In genomic region chr15:67869700-67870099, GRCh38 we compare ENCODE assay signal across 27 cellular contexts. TPM values are rescaled to one million over a fixed set of nuclear protein-coding genes. Genes with fewer than 3 reads are reported as not detected.
A peak's percentile ranks its signal among the peaks of the same experiment; 100 is the strongest.
DNase-seq lines count a peak whose midpoint lies in the region; ATAC-seq, FAIRE-seq and TF ChIP-seq lines count a peak whose summit lies in the region.
"Had no signal": no experiment of that assay in that cellular context is flagged by ENCODE, and none has a peak within 500 bp of the region (broad histone marks: within the 10 kb centered on the region; RNA-seq: fewer than 3 reads in every experiment).

No MANE protein-coding gene starts in this region.

- no peak for TF ChIP-seq RAD21 in GM12878 (IDR thresholded peaks at IDR 0.05; ENCODE audit: insufficient read depth, low read depth, low read length)

- no peaks in the 10 kb centered on the region for H3K36me3 Mint-ChIP-seq in activated naive CD4-positive, alpha-beta T cell treated with anti-CD3 and anti-CD28 coated beads for 36 hours (ENCODE audit: low read depth)
- H3K36me3 Mint-ChIP-seq: CD4-positive, CD25-positive, alpha-beta regulatory T cell had no signal

- DNase-seq in activated naive CD4-positive, alpha-beta T cell treated with Interleukin-2 at 50 U/mL for 16 hours: peak; percentile 6
- no peak for DNase-seq in activated naive CD4-positive, alpha-beta T cell treated with anti-CD3 and anti-CD28 coated beads for 36 hours
- peak; percentile 37 for DNase-seq in GM06990 (ENCODE audit: extremely low read depth, insufficient read length)
- DNase-seq in GM12865 (ENCODE audit: low read depth): peak; percentile 62
- DNase-seq in GM12878 (ENCODE audit: low read depth, low spot score): no peak
- no peak for DNase-seq in NCI-H2196 treated with DMSO at 0.1 percent for 48 hours (lab: John Stamatoyannopoulos, UW; ENCODE audit: unreplicated experiment)
- no peak for DNase-seq in NCI-H2029 (lab: John Stamatoyannopoulos, UW)
- DNase-seq: ACHN; BE2C; C1 segment of cervical spinal cord; CD4-positive, CD25-positive, alpha-beta regulatory T cell; CD8-positive, alpha-beta memory T cell; COR-L47; DMS 273 treated with DMSO at 0.1 percent for 48 hours; DMS53; DND-41; EL; GM23248; IMR-90 had no signal

- TF ChIP-seq EP300 in GM12878 (IDR thresholded peaks at IDR 0.05; ENCODE audit: borderline replicate concordance in 1 of 2, control insufficient read depth in 1 of 2, low read depth in 2 of 2, low read length in 2 of 2): no peak

- intact Hi-C loops in activated naive CD4-positive, alpha-beta T cell treated with anti-CD3 and anti-CD28 coated beads for 36 hours (cut with micrococcal nuclease): loop anchor here (10.0 kb wide), 1 partner anchor 435 kb away; no protein-coding TSS in a partner anchor
- intact Hi-C loops in GM12878 (cut with micrococcal nuclease; ENCODE audit: unreplicated experiment): no loop called here

- POLR2A ChIA-PET in GM12878 (lab: Charles Lee): interaction anchor here (0.6 kb wide), 1 partner anchor 29 kb away, joined by 5 read pairs; no protein-coding TSS in a partner anchor

- H3K9me3 Mint-ChIP-seq in activated naive CD4-positive, alpha-beta T cell treated with anti-CD3 and anti-CD28 coated beads for 36 hours: peaks cover 17% of the 10 kb centered on the region

- BruUV-seq in GM12878 (replicated peaks; lab: Mats Ljungman, UMichigan): no TSS peak

- no peak for TF ChIP-seq POLR2A in GM12878 (IDR thresholded peaks at IDR 0.05; ENCODE audit: low read depth, low read length)

- H3K27ac Mint-ChIP-seq in activated naive CD4-positive, alpha-beta T cell treated with anti-CD3 and anti-CD28 coated beads for 36 hours: no peak overlapping the region
- H3K27ac Mint-ChIP-seq: CD4-positive, CD25-positive, alpha-beta regulatory T cell had no signal

- SMC1A ChIA-PET in GM12878 (lab: Charles Lee; ENCODE audit: uncharacterized antibody, unreplicated experiment): interaction anchor here (0.6 kb wide), 1 partner anchor 332 kb away, joined by 3 read pairs; no protein-coding TSS in a partner anchor

- no peak for TF ChIP-seq CTCF in GM06990 (IDR thresholded peaks at IDR 0.05; ENCODE audit: insufficient read depth, low read length, poor library complexity, severe bottlenecking)
- no peak for TF ChIP-seq CTCF in GM12865 (IDR thresholded peaks at IDR 0.05; ENCODE audit: insufficient read depth, low read depth, low read length, missing control alignments)
- no peak for TF ChIP-seq CTCF in GM12878 (IDR thresholded peaks at IDR 0.05 in 2 of 3, conservative IDR thresholded peaks at IDR 0.05 in 1 of 3; ENCODE audit: control insufficient read depth in 2 of 3, extremely low read depth in 1 of 3, insufficient read depth in 1 of 3, low read depth in 3 of 3, low read length in 3 of 3)

- FAIRE-seq in GM12878 (lab: Jason Lieb, UNC): peak; percentile 23
- FAIRE-seq: A204.1, GM19239, HTR-8/SVneo, K562 had no signal

- H3K36me3 ChIP-seq in GM06990 (ENCODE audit: control insufficient read depth, insufficient read depth, low read length) (no peaks in the 10 kb centered on the region), GM12878 (ENCODE audit: control insufficient read depth in 2 of 2, insufficient read depth in 2 of 2, low read length in 1 of 2) (no peaks in the 10 kb centered on the region)
- H3K36me3 ChIP-seq: BE2C, HAP-1 had no signal

- RAD21 ChIA-PET in GM12878 (lab: Charles Lee; ENCODE audit: unreplicated experiment): interaction anchor here (1.0 kb wide), 1 partner anchor 68 kb away, joined by 4 read pairs; no protein-coding TSS in a partner anchor

- H3K9ac ChIP-seq in GM12878 (ENCODE audit: control insufficient read depth, insufficient read depth, low read length): no peak overlapping the region
- H3K9ac ChIP-seq: GM23248 had no signal

- H3K9me3 ChIP-seq in GM12878 (replicated peaks; ENCODE audit: control insufficient read depth, insufficient read depth, low read length): peaks cover 13% of the 10 kb centered on the region; the same call in 2 of the 3 replicates

- no peak overlapping the region for H2AFZ ChIP-seq in GM12878 (ENCODE audit: control insufficient read depth, low read depth, low read length)
- H2AFZ ChIP-seq: GM23248 had no signal

- H3K27me3 ChIP-seq in GM06990 (replicated peaks; ENCODE audit: control insufficient read depth, insufficient read depth, low read length): no peaks in the 10 kb centered on the region
- H3K27me3 ChIP-seq in GM12878 (replicated peaks in 1 of 2; ENCODE audit: control insufficient read depth in 2 of 2, insufficient read depth in 2 of 2, low read length in 1 of 2): no peaks in the 10 kb centered on the region
- H3K27me3 ChIP-seq: BE2C had no signal

- WGBS in GM12878 (ENCODE audit: insufficient coverage, insufficient replicate concordance, low lambda C conversion rate, missing lambda C conversion rate): 0% methylated on average over 3 of the region's 3 CpGs

- CTCF ChIA-PET in activated naive CD4-positive, alpha-beta T cell treated with anti-CD3 and anti-CD28 coated beads for 36 hours (lab: Charles Lee): no interaction called here
- CTCF ChIA-PET in GM12878 (lab: Yijun Ruan, JAX): interaction anchor here (0.6 to 1.0 kb wide), 2 partner anchors 164 to 285 kb away, joined by 3 to 5 read pairs; no protein-coding TSS in a partner anchor

- no peaks in the 10 kb centered on the region for H3K79me2 ChIP-seq in GM12878 (ENCODE audit: control insufficient read depth, insufficient read depth, low read length)

- H3K4me1 Mint-ChIP-seq in activated naive CD4-positive, alpha-beta T cell treated with anti-CD3 and anti-CD28 coated beads for 36 hours (ENCODE audit: low read depth): peaks cover 3% of the 10 kb centered on the region
- H3K4me1 Mint-ChIP-seq: CD4-positive, CD25-positive, alpha-beta regulatory T cell; CD8-positive, alpha-beta memory T cell had no signal

- H3K4me3 ChIP-seq in GM06990 (replicated peaks; ENCODE audit: low read depth, low read length) (no peak overlapping the region), GM12865 (ENCODE audit: low read depth, low read length) (no peak overlapping the region), GM12878 (no peak overlapping the region)
- H3K4me3 ChIP-seq: GM23248, HAP-1, K562 had no signal

- no peak overlapping the region for H3K4me2 ChIP-seq in GM12878 (ENCODE audit: control insufficient read depth, insufficient read depth)

- peak; percentile 78 for ATAC-seq in GM12878
- no peak for ATAC-seq in GM18511 (IDR thresholded peaks at IDR 0.05; ENCODE audit: unreplicated experiment)
- ATAC-seq: K562 had no signal

- no peak overlapping the region for H3K4me3 Mint-ChIP-seq in activated naive CD4-positive, alpha-beta T cell treated with anti-CD3 and anti-CD28 coated beads for 36 hours
- H3K4me3 Mint-ChIP-seq: CD8-positive, alpha-beta memory T cell had no signal

- in situ Hi-C loops in GM12878 (cut with MboI): no loop called here

- H3K27ac ChIP-seq in GM12878 (ENCODE audit: control insufficient read depth, insufficient read depth): peak overlapping the region; percentile 50; the same call in 1 of the 2 replicates
- H3K27ac ChIP-seq: GM23248 had no signal

- H4K20me1 ChIP-seq in GM12878 (ENCODE audit: control insufficient read depth, insufficient read depth): no peaks in the 10 kb centered on the region

- H3K4me1 ChIP-seq in GM12878 (ENCODE audit: control insufficient read depth, insufficient read depth, low read length): no peaks in the 10 kb centered on the region
- H3K4me1 ChIP-seq: BE2C had no signal

- H3K27me3 Mint-ChIP-seq in activated naive CD4-positive, alpha-beta T cell treated with anti-CD3 and anti-CD28 coated beads for 36 hours (ENCODE audit: low read depth): peaks cover 3% of the 10 kb centered on the region

TF ChIP-seq in GM12878, 131 proteins besides CTCF, POLR2A, EP300 and RAD21 (continues in another document):
- TF ChIP-seq TCF12 (IDR thresholded peaks at IDR 0.05; ENCODE audit: low read depth, low read length) (0 out of 2 replicates have a peak, but pooled peaks have one; percentile 23), RELA (IDR thresholded peaks at IDR 0.05; ENCODE audit: borderline replicate concordance, partially characterized antibody) (peak; percentile 79)

RNA-seq across cellular contexts. Expression of gene RNU6-1, which starts 29.9 kb away (rescaled TPM):
- not detected for total RNA-seq in activated naive CD4-positive, alpha-beta T cell treated with anti-CD3 and anti-CD28 coated beads for 36 hours
- not detected in 2 replicates for total RNA-seq in GM12878 (2013; cell fraction: nucleolus; rRNA removed)
- total RNA-seq in GM12878 (2014; rRNA removed) (not detected in 2 replicates), GM12878 (2014; rRNA removed; fragmentation: Illumina TruSeq; extraction: Trizol) (not detected in 2 replicates), GM12878 (2021) (not detected in 2 replicates)
- not detected for polyA plus RNA-seq in GM12878 (2011; ENCODE audit: low read depth)
- polyA plus RNA-seq in GM12878 (2011; rRNA removed) (not detected in 2 replicates), GM12878 (2014; fragmentation: Illumina TruSeq; extraction: Trizol) (not detected in 2 replicates), GM12878 (2014; fragmentation: Nextera tagmentation; extraction: Ambion mirVana) (not detected), GM12878 (2014; rRNA removed) (not detected in 2 replicates), GM12878 (2016; fragmentation: Nextera tagmentation; extraction: Ambion mirVana) (not detected)
- polyA plus RNA-seq in GM12878 (2011; cell fraction: cytosol; rRNA removed): not detected in 2 replicates
- polyA plus RNA-seq in GM12878 (2011; cell fraction: nucleus; rRNA removed): not detected in 2 replicates
- polyA plus RNA-seq in GM12878 (2012): not detected in 2 replicates
- 1,322 TPM in 1 of 2 replicates, not detected in the other for polyA minus RNA-seq in GM12878 (2011; rRNA and poly(A)+ RNA removed)
- polyA minus RNA-seq in GM12878 (2011; cell fraction: cytosol; rRNA and poly(A)+ RNA removed): not detected in 2 replicates
- under 0.01 TPM in 1 of 2 replicates, not detected in the other for polyA minus RNA-seq in GM12878 (2011; cell fraction: nucleus; rRNA and poly(A)+ RNA removed)
- total RNA-seq: CD4-positive, CD25-positive, alpha-beta regulatory T cell; CD8-positive, alpha-beta memory T cell; G401; GM23248; H4; IMR-90; K562 had no signal
- polyA plus RNA-seq: CD4-positive, CD25-positive, alpha-beta regulatory T cell; CD8-positive, alpha-beta memory T cell; GM23248; IMR-90; K562 had no signal

RNA-seq across cellular contexts. Expression of gene SKOR1, which starts 44.4 kb away (rescaled TPM):
- total RNA-seq in activated naive CD4-positive, alpha-beta T cell treated with anti-CD3 and anti-CD28 coated beads for 36 hours: under 1 TPM; 0.07 to 0.15 TPM
- 2.0 and 2.2 TPM in 2 replicates for total RNA-seq in GM12878 (2013; cell fraction: nucleolus; rRNA removed)
- total RNA-seq in GM12878 (2014; rRNA removed) (0.11 and 0.28 TPM in 2 replicates), GM12878 (2014; rRNA removed; fragmentation: Illumina TruSeq; extraction: Trizol) (0.04 and 0.05 TPM in 2 replicates), GM12878 (2021) (0.35 and 0.36 TPM in 2 replicates)
- 0.08 TPM for polyA plus RNA-seq in GM12878 (2011; ENCODE audit: low read depth)
- polyA plus RNA-seq in GM12878 (2011; rRNA removed) (0.03 and 0.05 TPM in 2 replicates), GM12878 (2014; fragmentation: Illumina TruSeq; extraction: Trizol) (0.04 and 0.08 TPM in 2 replicates), GM12878 (2014; fragmentation: Nextera tagmentation; extraction: Ambion mirVana) (not detected), GM12878 (2014; rRNA removed) (0.06 and 0.14 TPM in 2 replicates), GM12878 (2016; fragmentation: Nextera tagmentation; extraction: Ambion mirVana) (not detected)
- 0.09 and 0.12 TPM in 2 replicates for polyA plus RNA-seq in GM12878 (2011; cell fraction: cytosol; rRNA removed)
- 0.69 and 0.94 TPM in 2 replicates for polyA plus RNA-seq in GM12878 (2011; cell fraction: nucleus; rRNA removed)
- polyA plus RNA-seq in GM12878 (2012): 0.17 and 0.24 TPM in 2 replicates
- 0.37 and 0.52 TPM in 2 replicates for polyA minus RNA-seq in GM12878 (2011; rRNA and poly(A)+ RNA removed)
- 0.31 and 0.53 TPM in 2 replicates for polyA minus RNA-seq in GM12878 (2011; cell fraction: cytosol; rRNA and poly(A)+ RNA removed)
- polyA minus RNA-seq in GM12878 (2011; cell fraction: nucleus; rRNA and poly(A)+ RNA removed): 0.24 and 0.57 TPM in 2 replicates
- total RNA-seq: H4, IMR-90 had no signal
- polyA plus RNA-seq: CD4-positive, CD25-positive, alpha-beta regulatory T cell; GM23248 had no signal

Comparison
In these comparisons a context has a peak if more than half of its experiments do, and no peak if none do; other contexts are left out.
1. DNase-seq: peak in activated naive CD4-positive, alpha-beta T cell treated with Interleukin-2 at 50 U/mL for 16 hours (single experiment), GM06990 (single experiment) and GM12865 (single experiment); none in activated naive CD4-positive, alpha-beta T cell treated with anti-CD3 and anti-CD28 coated beads for 36 hours (single experiment), GM12878 (single experiment), NCI-H2196 treated with DMSO at 0.1 percent for 48 hours (single experiment) and NCI-H2029 (single experiment).